8 cellular contexts compared by ENCODE assay signal in the genomic region with DNA sequence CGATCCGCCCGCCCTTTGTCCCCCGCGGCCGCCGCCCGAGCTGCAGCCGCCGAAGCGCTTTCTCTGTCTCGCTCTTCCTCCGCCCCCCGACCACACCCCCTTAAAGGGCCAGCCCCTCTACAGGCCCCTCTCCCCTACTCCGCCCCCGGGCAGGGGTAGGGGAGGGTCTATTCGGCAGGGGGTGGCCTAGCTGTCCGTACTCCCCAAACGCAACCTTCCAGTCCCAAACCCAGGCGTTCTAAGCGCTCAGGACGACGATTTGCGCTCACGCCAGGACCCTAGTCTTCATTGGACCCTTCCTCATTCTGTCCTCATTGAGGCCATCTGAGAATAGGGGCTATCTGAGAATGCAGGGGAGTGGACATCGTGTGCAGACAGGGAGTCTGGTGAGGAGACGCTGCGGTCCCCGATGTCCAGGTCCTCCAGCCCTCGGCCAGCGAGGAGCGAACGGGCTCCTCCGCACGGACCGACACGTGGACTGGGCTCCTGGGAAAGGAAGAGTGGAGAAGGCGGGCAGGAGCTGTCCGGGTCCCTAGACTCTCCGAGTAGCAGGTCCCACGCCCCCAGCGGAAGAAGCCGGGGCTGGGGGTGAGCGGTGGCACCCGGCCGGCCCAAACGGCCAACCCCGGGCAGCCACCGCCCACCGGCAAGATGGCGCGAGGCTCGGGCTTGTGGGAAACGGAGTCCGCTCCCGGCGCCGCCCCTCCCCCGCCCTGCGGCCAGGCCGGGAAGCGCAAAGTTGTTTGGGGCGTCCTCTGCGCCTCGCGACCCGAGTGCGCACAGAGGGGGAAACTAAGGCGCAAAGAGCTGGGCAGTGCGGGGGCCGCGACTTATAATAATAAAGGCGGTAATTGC. TPM values are rescaled to one million over a fixed set of nuclear protein-coding genes. Genes with fewer than 3 reads are reported as not detected.
DNase-seq lines count a peak whose midpoint lies in the region; ATAC-seq and TF ChIP-seq lines count a peak whose summit lies in the region.

A gene with protein sequence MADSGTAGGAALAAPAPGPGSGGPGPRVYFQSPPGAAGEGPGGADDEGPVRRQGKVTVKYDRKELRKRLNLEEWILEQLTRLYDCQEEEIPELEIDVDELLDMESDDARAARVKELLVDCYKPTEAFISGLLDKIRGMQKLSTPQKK (minus strand): TSS at position 70 of the 855 bp plus-strand sequence. CDS start 270 bp downstream, outside the sequence.

- H3K36me3 ChIP-seq in SU-DHL-6 (ENCODE audit: low read length) (no peaks in the 10 kb centered on the region), thyroid gland (no peaks in the 10 kb centered on the region)

- TF ChIP-seq POLR2A in thyroid gland (IDR thresholded peaks at IDR 0.05): peak in 1 of 2 donors; percentile 42

- POLR2A ChIA-PET in activated naive CD8-positive, alpha-beta T cell treated with anti-CD3 and anti-CD28 coated beads, Interleukin-2, amount 10 ng/mL, durations not matched to agents 7 days and 5 days (lab: Charles Lee): interaction anchor here (1.0 to 7.1 kb wide), 11 partner anchors 13 to 74 kb away, joined by 3 to 106 read pairs (median 14); a partner anchor contains a TSS

- H3F3A ChIP-seq in SU-DHL-6 (ENCODE audit: insufficient read depth): peaks cover 41% of the 10 kb centered on the region

- H3K4me3 Mint-ChIP-seq in activated naive CD8-positive, alpha-beta T cell treated with anti-CD3 and anti-CD28 coated beads, Interleukin-2, amount 10 ng/mL, durations not matched to agents 7 days and 5 days: peak within 1 kb of the TSS; percentile 93
- H3K4me3 Mint-ChIP-seq in glutamatergic neuron (ENCODE audit: unreplicated experiment): peak within 1 kb of the TSS; percentile 95

- H4K20me1 ChIP-seq in SU-DHL-6 (ENCODE audit: low read depth, low read length): no peaks in the 10 kb centered on the region

- H3K4me2 ChIP-seq in SU-DHL-6 (ENCODE audit: low read depth, low read length, poor library complexity, severe bottlenecking): peak within 1 kb of the TSS; percentile 82

- no peaks in the 10 kb centered on the region for H3K9me3 ChIP-seq in SU-DHL-6 (ENCODE audit: insufficient read depth, low read length)
- no peaks in the 10 kb centered on the region for H3K9me3 ChIP-seq in thyroid gland

- peaks cover 23% of the 10 kb centered on the region for H3K4me1 Mint-ChIP-seq in activated naive CD8-positive, alpha-beta T cell treated with anti-CD3 and anti-CD28 coated beads, Interleukin-2, amount 10 ng/mL, durations not matched to agents 7 days and 5 days
- peaks cover 7% of the 10 kb centered on the region for H3K4me1 Mint-ChIP-seq in glutamatergic neuron (ENCODE audit: low read depth, unreplicated experiment)

- H3K9me2 ChIP-seq in SU-DHL-6 (replicated peaks; ENCODE audit: insufficient read depth, low read length): no peaks in the 10 kb centered on the region

- peak; percentile 65 for DNase-seq in NCI-H1105 (lab: John Stamatoyannopoulos, UW)
- peak; percentile 88 for DNase-seq in activated naive CD8-positive, alpha-beta T cell treated with anti-CD3 and anti-CD28 coated beads, Interleukin-2, amount 10 ng/mL, durations not matched to agents 7 days and 5 days
- peak; percentile 93 for DNase-seq in glutamatergic neuron
- peak; percentile 78 for DNase-seq in occipital lobe (lab: John Stamatoyannopoulos, UW)
- peak; percentile 91 for DNase-seq in thyroid gland

- ATAC-seq in GM21786 (IDR thresholded peaks at IDR 0.05; ENCODE audit: unreplicated experiment): peak; percentile 39
- peak; percentile 51 for ATAC-seq in activated naive CD8-positive, alpha-beta T cell treated with anti-CD3 and anti-CD28 coated beads, Interleukin-2, amount 10 ng/mL, durations not matched to agents 7 days and 5 days (ENCODE audit: low read depth)

- H2AFZ ChIP-seq in SU-DHL-6 (ENCODE audit: low read depth, low read length, severe bottlenecking): peak within 1 kb of the TSS; percentile 88

- intact Hi-C loops in thyroid gland (cut with DNase I): no loop called here

- peaks cover 2% of the 10 kb centered on the region for H3K27me3 Mint-ChIP-seq in activated naive CD8-positive, alpha-beta T cell treated with anti-CD3 and anti-CD28 coated beads, Interleukin-2, amount 10 ng/mL, durations not matched to agents 7 days and 5 days
- H3K27me3 Mint-ChIP-seq in glutamatergic neuron (ENCODE audit: unreplicated experiment): peaks cover 10% of the 10 kb centered on the region

- H3K9ac ChIP-seq in SU-DHL-6 (ENCODE audit: low read length): peak within 1 kb of the TSS; percentile 89

- peak within 1 kb of the TSS; percentile 97 for H3K4me3 ChIP-seq in SU-DHL-6 (ENCODE audit: insufficient read depth, low read length, poor library complexity, severe bottlenecking)
- peak within 1 kb of the TSS; percentile 11 to 75 (median 74) for H3K4me3 ChIP-seq in thyroid gland (replicated peaks in 1 of 3)

- peaks cover 35 to 39% of the 10 kb centered on the region in 2 donors for H3K4me1 ChIP-seq in thyroid gland

- TF ChIP-seq CTCF in C4-2B (conservative IDR thresholded peaks at IDR 0.05): no peak; the same call in 1 of the 2 replicates
- no peak for TF ChIP-seq CTCF in SU-DHL-6 (IDR thresholded peaks at IDR 0.05; ENCODE audit: insufficient read depth, low read length, poor library complexity, severe bottlenecking)
- TF ChIP-seq CTCF in glutamatergic neuron (IDR thresholded peaks at IDR 0.05; ENCODE audit: partially characterized antibody, unreplicated experiment): peak; percentile 38
- peak in 3 of 6 experiments; percentile 4 to 30 (median 13) for TF ChIP-seq CTCF in thyroid gland (IDR thresholded peaks at IDR 0.05)

- peaks cover 22% of the 10 kb centered on the region for H3K79me2 ChIP-seq in SU-DHL-6 (ENCODE audit: insufficient read depth, low read length)

- H3K27ac ChIP-seq in C4-2B (peak within 1 kb of the TSS; percentile 97), SU-DHL-6 (ENCODE audit: low read depth, low read length) (peak within 1 kb of the TSS; percentile 90), thyroid gland (peak within 1 kb of the TSS; percentile 67 to 90 (median 86))

- peaks cover 6% of the 10 kb centered on the region for H3K36me3 Mint-ChIP-seq in activated naive CD8-positive, alpha-beta T cell treated with anti-CD3 and anti-CD28 coated beads, Interleukin-2, amount 10 ng/mL, durations not matched to agents 7 days and 5 days
- no peaks in the 10 kb centered on the region for H3K36me3 Mint-ChIP-seq in glutamatergic neuron (ENCODE audit: unreplicated experiment)

- 0 to 3% methylated on average over 6 to 24 of the region's 73 CpGs for WGBS in thyroid gland, 2 donors

- H3K9me3 Mint-ChIP-seq in activated naive CD8-positive, alpha-beta T cell treated with anti-CD3 and anti-CD28 coated beads, Interleukin-2, amount 10 ng/mL, durations not matched to agents 7 days and 5 days: no peaks in the 10 kb centered on the region
- peaks cover 19% of the 10 kb centered on the region for H3K9me3 Mint-ChIP-seq in glutamatergic neuron (ENCODE audit: unreplicated experiment)

- H3K27me3 ChIP-seq in SU-DHL-6 (ENCODE audit: low read length) (no peaks in the 10 kb centered on the region), thyroid gland (no peaks in the 10 kb centered on the region)

- H3K27ac Mint-ChIP-seq in activated naive CD8-positive, alpha-beta T cell treated with anti-CD3 and anti-CD28 coated beads, Interleukin-2, amount 10 ng/mL, durations not matched to agents 7 days and 5 days: peak within 1 kb of the TSS; percentile 90
- H3K27ac Mint-ChIP-seq in glutamatergic neuron (ENCODE audit: unreplicated experiment): peak within 1 kb of the TSS; percentile 94

RNA-seq across cellular contexts. Expression of the gene that starts here (rescaled TPM):
- total RNA-seq in activated naive CD8-positive, alpha-beta T cell treated with anti-CD3 and anti-CD28 coated beads, Interleukin-2, amount 10 ng/mL, durations not matched to agents 7 days and 5 days: 100 to 1,000 TPM; 122 to 124 TPM
- 348 TPM for total RNA-seq in glutamatergic neuron (ENCODE audit: unreplicated experiment)
- 74.2 TPM for total RNA-seq in occipital lobe
- total RNA-seq in thyroid gland: 100 to 1,000 TPM in 1 of 4 donors, 10 to 100 TPM in 3; 34.2 to 103 (median 83.8) TPM

Comparison
In these comparisons a context has a peak if more than half of its experiments do, and no peak if none do; other contexts are left out.
1. Peak in every context shown above with its lines: DNase-seq, ATAC-seq, H3K4me3 ChIP-seq and H3K27ac ChIP-seq.